ENCODE assay signal across 1 cellular context in genomic region chr11:76903325-76903724, GRCh38.
A peak's percentile ranks its signal among the peaks of the same experiment; 100 is the strongest.
TF ChIP-seq lines count a peak whose summit lies in the region.

No MANE protein-coding gene starts in this region.

TF ChIP-seq in H1, 55 proteins besides CTCF, POLR2A, EP300 and RAD21 (continued from another document):
- TF ChIP-seq EZH2 (IDR thresholded peaks at IDR 0.05; ENCODE audit: low read depth, low read length, severe bottlenecking) (no peak), USF2 (IDR thresholded peaks at IDR 0.05; ENCODE audit: low read length) (no peak), SIRT6 (IDR thresholded peaks at IDR 0.05; ENCODE audit: low read length) (no peak), ASH2L (IDR thresholded peaks at IDR 0.05; ENCODE audit: low read length) (no peak), KDM5A (IDR thresholded peaks at IDR 0.05; ENCODE audit: low read length) (no peak), SIX5 (IDR thresholded peaks at IDR 0.05; ENCODE audit: low read depth, low read length) (no peak), SAP30 (IDR thresholded peaks at IDR 0.05; ENCODE audit: insufficient read depth, insufficient replicate concordance, low read length) (no peak), RXRA (IDR thresholded peaks at IDR 0.05; ENCODE audit: insufficient read depth, low read depth, low read length) (no peak), MAFK (IDR thresholded peaks at IDR 0.05; ENCODE audit: low read depth, low read length) (no peak), ZNF274 (IDR thresholded peaks at IDR 0.05; ENCODE audit: borderline replicate concordance, extremely low read depth, low read length) (no peak), FOSL1 (IDR thresholded peaks at IDR 0.05; ENCODE audit: insufficient read depth, low read depth, low read length) (no peak), CEBPB (IDR thresholded peaks at IDR 0.05; ENCODE audit: low read depth, low read length) (no peak), POLR2AphosphoS5 (IDR thresholded peaks at IDR 0.05; ENCODE audit: low read depth, low read length) (no peak), JUN (IDR thresholded peaks at IDR 0.05; ENCODE audit: low read depth, low read length) (no peak), PHF8 (conservative IDR thresholded peaks at IDR 0.05; ENCODE audit: low read depth, low read length) (no peak), MAX (IDR thresholded peaks at IDR 0.05) (no peak), GABPA (IDR thresholded peaks at IDR 0.05; ENCODE audit: borderline replicate concordance, insufficient read depth, low read length) (no peak), KDM4A (IDR thresholded peaks at IDR 0.05; ENCODE audit: low read depth, low read length, severe bottlenecking) (no peak), TCF12 (IDR thresholded peaks at IDR 0.05; ENCODE audit: low read depth, low read length) (no peak), SUZ12 (IDR thresholded peaks at IDR 0.05; ENCODE audit: low read length) (no peak), E2F6 (IDR thresholded peaks at IDR 0.05) (no peak), KDM1A (IDR thresholded peaks at IDR 0.05; ENCODE audit: borderline replicate concordance, low read length) (no peak), NRF1 (IDR thresholded peaks at IDR 0.05; ENCODE audit: low read depth, low read length) (no peak), TAF1 (IDR thresholded peaks at IDR 0.05; ENCODE audit: low read depth, low read length) (no peak), HDAC2 (IDR thresholded peaks at IDR 0.05; ENCODE audit: borderline replicate concordance in 1 of 2, low read depth in 2 of 2, low read length in 2 of 2) (peak in 1 of 2 experiments; percentile 62; a peak in 1 of 4 replicates), CBX8 (IDR thresholded peaks at IDR 0.05; ENCODE audit: borderline replicate concordance, low read depth, low read length) (no peak), CREB1 (IDR thresholded peaks at IDR 0.05) (0 out of 2 replicates have a peak, but pooled peaks have one; percentile 16), CHD2 (IDR thresholded peaks at IDR 0.05; ENCODE audit: low read length) (no peak), CBX5 (IDR thresholded peaks at IDR 0.05; ENCODE audit: low read depth, low read length) (no peak), BACH1 (IDR thresholded peaks at IDR 0.05; ENCODE audit: low read length) (no peak), JUND (IDR thresholded peaks at IDR 0.05; ENCODE audit: low read length) (no peak), RFX5 (IDR thresholded peaks at IDR 0.05; ENCODE audit: borderline replicate concordance, low read depth, low read length) (no peak), POU5F1 (IDR thresholded peaks at IDR 0.05; ENCODE audit: low read depth, low read length) (no peak), CTBP2 (IDR thresholded peaks at IDR 0.05; ENCODE audit: borderline replicate concordance, insufficient read depth, insufficient read length, low read length) (no peak), BRCA1 (IDR thresholded peaks at IDR 0.05; ENCODE audit: low read depth, low read length) (no peak), SIN3A (conservative IDR thresholded peaks at IDR 0.05 in 1 of 2, IDR thresholded peaks at IDR 0.05 in 1 of 2; ENCODE audit: low read depth in 1 of 2, low read length in 2 of 2) (peak; percentile 89 to 96), SP4 (IDR thresholded peaks at IDR 0.05; ENCODE audit: low read length) (no peak), SP1 (IDR thresholded peaks at IDR 0.05; ENCODE audit: low read depth, low read length) (peak; percentile 51; the same call in 1 of the 2 replicates), HDAC6 (IDR thresholded peaks at IDR 0.05; ENCODE audit: low read depth, low read length) (no peak), SRF (IDR thresholded peaks at IDR 0.05; ENCODE audit: low read depth, low read length) (peak; percentile 81; the same call in 1 of the 2 replicates), EGR1 (IDR thresholded peaks at IDR 0.05; ENCODE audit: borderline replicate concordance, low read depth, low read length) (no peak), TAF7 (optimal IDR thresholded peaks at IDR 0.05; ENCODE audit: borderline replicate concordance, low read depth, low read length) (no peak), RBBP5 (IDR thresholded peaks at IDR 0.05; ENCODE audit: borderline replicate concordance, low read depth, low read length) (no peak), SP2 (IDR thresholded peaks at IDR 0.05; ENCODE audit: low read length) (no peak), YY1 (IDR thresholded peaks at IDR 0.05; ENCODE audit: low read depth, low read length) (peak; percentile 47; the same call in 1 of the 2 replicates), CHD7 (IDR thresholded peaks at IDR 0.05; ENCODE audit: insufficient replicate concordance, low read length) (no peak), BCL11A (IDR thresholded peaks at IDR 0.05; ENCODE audit: low read depth in 2 of 2, low read length in 2 of 2) (no peak)
